ENCODE assay signal across 1 cellular context in genomic region chr3:149613988-149614387, GRCh38.
TF ChIP-seq lines count a peak whose summit lies in the region.

No MANE protein-coding gene starts in this region.

TF ChIP-seq in endothelial cell of umbilical vein, 7 proteins besides CTCF, POLR2A, EP300 and RAD21:
- TF ChIP-seq MAX (IDR thresholded peaks at IDR 0.05; ENCODE audit: insufficient read depth, insufficient read length), result no peak
- no peak for TF ChIP-seq FOS (IDR thresholded peaks at IDR 0.05; ENCODE audit: borderline replicate concordance, insufficient read depth, low read length)
- TF ChIP-seq EZH2 (IDR thresholded peaks at IDR 0.05; ENCODE audit: borderline replicate concordance, low read depth, low read length, severe bottlenecking), result no peak
- TF ChIP-seq MYC (IDR thresholded peaks at IDR 0.05; ENCODE audit: low read depth, low read length), result no peak
- no peak for TF ChIP-seq JUN (IDR thresholded peaks at IDR 0.05; ENCODE audit: borderline replicate concordance, insufficient read depth, insufficient read length, low read depth)
- TF ChIP-seq GATA2 (IDR thresholded peaks at IDR 0.05; ENCODE audit: insufficient read depth, insufficient read length, low read depth, low read length), result no peak
- no peak for TF ChIP-seq POLR2AphosphoS5 (IDR thresholded peaks at IDR 0.05; ENCODE audit: insufficient read depth, low read depth, low read length)
